8 cellular contexts compared by ENCODE assay signal in genomic region chr21:45542667-45543370, GRCh38. TPM values are rescaled to one million over a fixed set of nuclear protein-coding genes. Genes with fewer than 3 reads are reported as not detected.
DNase-seq lines count a peak whose midpoint lies in the region; ATAC-seq, FAIRE-seq and TF ChIP-seq lines count a peak whose summit lies in the region.

No MANE protein-coding gene starts in this region.

- H3K27me3 ChIP-seq in DND-41 (ENCODE audit: insufficient read depth, low read length, poor library complexity) (no peaks in the 10 kb centered on the region), Panc1 (ENCODE audit: control insufficient read depth, insufficient read depth, low read length) (no peaks in the 10 kb centered on the region), endothelial cell of umbilical vein (ENCODE audit: control insufficient read depth in 2 of 2, insufficient read depth in 2 of 2, low read length in 2 of 2) (no peaks in the 10 kb centered on the region), neutrophil (no peaks in the 10 kb centered on the region)

- POLR2A ChIA-PET in Panc1 (lab: Charles Lee): no interaction called here
- POLR2A ChIA-PET in endothelial cell of umbilical vein (lab: Charles Lee): interaction anchor here (0.7 kb wide), 1 partner anchor 24 kb away, joined by 7 read pairs; no protein-coding TSS in a partner anchor

- ATAC-seq in DND-41 (ENCODE audit: insufficient read depth, low read depth) (no peak), Panc1 (no peak), HG03095 (IDR thresholded peaks at IDR 0.05; ENCODE audit: unreplicated experiment) (no peak)

- BruUV-seq in Panc1 (replicated peaks; lab: Mats Ljungman, UMichigan): no TSS peak
- TSS peak; percentile 11 for BruUV-seq in endothelial cell of umbilical vein (replicated peaks; lab: Mats Ljungman, UMichigan)

- H3K4me2 ChIP-seq in DND-41 (ENCODE audit: insufficient read depth, low read length) (peak overlapping the region; percentile 72), endothelial cell of umbilical vein (ENCODE audit: insufficient read depth, low read length) (peak overlapping the region; percentile 30)

- intact Hi-C loops in Panc1 (cut with micrococcal nuclease; ENCODE audit: unreplicated experiment) (no loop called here), endothelial cell of umbilical vein (cut with micrococcal nuclease) (no loop called here)

- peaks cover 35% of the 10 kb centered on the region for H3K36me3 ChIP-seq in DND-41 (ENCODE audit: insufficient read depth, low read length)
- peaks cover 3% of the 10 kb centered on the region; the same call in 1 of the 2 replicates for H3K36me3 ChIP-seq in Panc1 (ENCODE audit: control insufficient read depth, insufficient read depth, low read length)
- no peaks in the 10 kb centered on the region for H3K36me3 ChIP-seq in endothelial cell of umbilical vein (ENCODE audit: control insufficient read depth in 2 of 2, extremely low read depth in 1 of 2, insufficient read depth in 2 of 2, low read length in 2 of 2)
- H3K36me3 ChIP-seq in neutrophil: peaks cover 23% of the 10 kb centered on the region

- no peak for FAIRE-seq in endothelial cell of umbilical vein (lab: Jason Lieb, UNC)

- TF ChIP-seq POLR2A in endothelial cell of umbilical vein (IDR thresholded peaks at IDR 0.05; ENCODE audit: low read depth, low read length): no peak

- H3K9me3 ChIP-seq in DND-41 (ENCODE audit: insufficient read depth, low read length, severe bottlenecking) (no peaks in the 10 kb centered on the region), Panc1 (ENCODE audit: control insufficient read depth, insufficient read depth, low read depth, low read length) (no peaks in the 10 kb centered on the region), endothelial cell of umbilical vein (replicated peaks; ENCODE audit: control insufficient read depth, insufficient read depth, low read length) (no peaks in the 10 kb centered on the region), neutrophil (no peaks in the 10 kb centered on the region)

- peaks cover 43% of the 10 kb centered on the region for H3K4me1 ChIP-seq in DND-41 (ENCODE audit: insufficient read depth, low read length)
- peaks cover 11% of the 10 kb centered on the region for H3K4me1 ChIP-seq in Panc1 (ENCODE audit: control insufficient read depth, insufficient read depth, low read length)
- peaks cover 9% of the 10 kb centered on the region for H3K4me1 ChIP-seq in endothelial cell of umbilical vein (ENCODE audit: control insufficient read depth, extremely low read depth, insufficient read depth, low read length)
- peaks cover 54 to 72% of the 10 kb centered on the region in 2 experiments for H3K4me1 ChIP-seq in neutrophil (ENCODE audit: control insufficient read depth in 1 of 2, insufficient read depth in 1 of 2, low read depth in 1 of 2, low read length in 1 of 2)

- H3K79me2 ChIP-seq in DND-41 (ENCODE audit: insufficient read depth, low read length) (peaks cover 40% of the 10 kb centered on the region), endothelial cell of umbilical vein (ENCODE audit: control insufficient read depth, insufficient read depth, low read length) (peaks cover 39% of the 10 kb centered on the region)

- DNase-seq in DND-41 (no peak), Panc1 (ENCODE audit: low read depth, low spot score) (no peak), endothelial cell of umbilical vein (ENCODE audit: low read depth, low spot score) (no peak), NCI-H1092 treated with DMSO at 0.1 percent for 48 hours (lab: John Stamatoyannopoulos, UW) (no peak), activated gamma-delta T cell (lab: John Stamatoyannopoulos, UW) (no peak), foreskin melanocyte (no peak)

- CTCF ChIA-PET in Panc1 (lab: Charles Lee) (no interaction called here), endothelial cell of umbilical vein (lab: Charles Lee) (interaction anchor here (1.9 kb wide), 1 partner anchor 13 kb away, joined by 7 read pairs; no protein-coding TSS in a partner anchor)

- dilution Hi-C loops in endothelial cell of umbilical vein (cut with MboI; ENCODE audit: extremely low pct_ligation_motif_present, low sequenced_read_pairs): no loop called here

- H3K4me3 ChIP-seq in DND-41 (ENCODE audit: low read depth in 1 of 2, low read length in 2 of 2): peak overlapping the region; percentile 15 to 77; a peak in 3 of 4 replicates
- H3K4me3 ChIP-seq in Panc1 (ENCODE audit: low read depth in 2 of 2, low read length in 2 of 2): peak overlapping the region; percentile 23 to 51; a peak in 3 of 4 replicates
- peak overlapping the region in 1 of 3 experiments; percentile 79 for H3K4me3 ChIP-seq in endothelial cell of umbilical vein (replicated peaks in 1 of 3; ENCODE audit: insufficient read depth in 1 of 3, low read depth in 1 of 3, low read length in 3 of 3)
- H3K4me3 ChIP-seq in neutrophil (ENCODE audit: low read depth in 1 of 2, low read length in 1 of 2): peak overlapping the region; percentile 84 to 88

- H4K20me1 ChIP-seq in DND-41 (ENCODE audit: insufficient read depth, low read length) (peaks cover 38% of the 10 kb centered on the region), endothelial cell of umbilical vein (replicated peaks; ENCODE audit: control insufficient read depth, extremely low read depth, insufficient read depth, low read length) (no peaks in the 10 kb centered on the region)

- H3K27ac ChIP-seq in DND-41 (ENCODE audit: low read length) (peak overlapping the region; percentile 48; the same call in 1 of the 2 replicates), Panc1 (ENCODE audit: low read length) (0 out of 2 replicates have a peak overlapping the region, but pooled peaks have one; percentile 17), endothelial cell of umbilical vein (ENCODE audit: insufficient read depth, low read depth, low read length) (no peak overlapping the region), neutrophil (peak overlapping the region; percentile 97)

- in situ Hi-C loops in Panc1 (cut with HindIII; ENCODE audit: low pct_unique_long_range_greater_than_20kb, low sequenced_read_pairs): no loop called here

- no peaks in the 10 kb centered on the region for H3K9me1 ChIP-seq in endothelial cell of umbilical vein (replicated peaks; ENCODE audit: control insufficient read depth, extremely low read depth, insufficient read depth, low read length)

- TF ChIP-seq CTCF in DND-41 (IDR thresholded peaks at IDR 0.05; ENCODE audit: borderline replicate concordance, extremely low read depth, low read length, poor library complexity, severe bottlenecking) (no peak), Panc1 (IDR thresholded peaks at IDR 0.05) (no peak), endothelial cell of umbilical vein (IDR thresholded peaks at IDR 0.05; ENCODE audit: extremely low read depth in 1 of 2, insufficient read depth in 1 of 2, low read depth in 1 of 2, low read length in 2 of 2) (no peak), neutrophil (IDR thresholded peaks at IDR 0.05) (no peak)

- H3K9ac ChIP-seq in DND-41 (ENCODE audit: low read depth, low read length): peak overlapping the region; percentile 66
- no peak overlapping the region for H3K9ac ChIP-seq in endothelial cell of umbilical vein (replicated peaks; ENCODE audit: extremely low read depth, insufficient read depth, low read length)

- H2AFZ ChIP-seq in DND-41 (ENCODE audit: low read depth, low read length): peak overlapping the region; percentile 57
- no peak overlapping the region for H2AFZ ChIP-seq in endothelial cell of umbilical vein (ENCODE audit: low read depth, low read length)

TF ChIP-seq in endothelial cell of umbilical vein, 7 proteins besides CTCF, POLR2A, EP300 and RAD21:
- TF ChIP-seq, protein P1, sequence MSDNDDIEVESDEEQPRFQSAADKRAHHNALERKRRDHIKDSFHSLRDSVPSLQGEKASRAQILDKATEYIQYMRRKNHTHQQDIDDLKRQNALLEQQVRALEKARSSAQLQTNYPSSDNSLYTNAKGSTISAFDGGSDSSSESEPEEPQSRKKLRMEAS (IDR thresholded peaks at IDR 0.05; ENCODE audit: insufficient read depth, insufficient read length): no peak
- TF ChIP-seq EZH2 (IDR thresholded peaks at IDR 0.05; ENCODE audit: borderline replicate concordance, low read depth, low read length, severe bottlenecking) (no peak), FOS (IDR thresholded peaks at IDR 0.05; ENCODE audit: borderline replicate concordance, insufficient read depth, low read length) (no peak), POLR2AphosphoS5 (IDR thresholded peaks at IDR 0.05; ENCODE audit: insufficient read depth, low read depth, low read length) (no peak), GATA2 (IDR thresholded peaks at IDR 0.05; ENCODE audit: insufficient read depth, insufficient read length, low read depth, low read length) (no peak), JUN (IDR thresholded peaks at IDR 0.05; ENCODE audit: borderline replicate concordance, insufficient read depth, insufficient read length, low read depth) (no peak)

RNA-seq across cellular contexts. Expression of gene SLC19A1, which starts 0.6 kb away (rescaled TPM):
- total RNA-seq in Panc1 (2021; ENCODE audit: unreplicated experiment): 24.5 TPM
- polyA plus RNA-seq in Panc1 (2012; ENCODE audit: insufficient read length): 43.5 TPM
- total RNA-seq in endothelial cell of umbilical vein: 54.6 and 58.9 TPM in 2 replicates
- 36.3 and 55.0 TPM in 2 replicates for polyA plus RNA-seq in endothelial cell of umbilical vein
- polyA plus RNA-seq in endothelial cell of umbilical vein (2011; cell fraction: cytosol; rRNA removed): 16.9 and 19.9 TPM in 2 replicates
- 18.7 and 21.4 TPM in 2 replicates for polyA plus RNA-seq in endothelial cell of umbilical vein (2011; cell fraction: nucleus; rRNA removed)
- polyA plus RNA-seq in endothelial cell of umbilical vein (2012): 32.8 and 34.1 TPM in 2 replicates
- polyA minus RNA-seq in endothelial cell of umbilical vein: 26.8 and 29.9 TPM in 2 replicates
- polyA minus RNA-seq in endothelial cell of umbilical vein (2011; cell fraction: cytosol; rRNA and poly(A)+ RNA removed): 39.4 TPM
- polyA minus RNA-seq in endothelial cell of umbilical vein (2011; cell fraction: nucleus; rRNA and poly(A)+ RNA removed): 14.9 and 17.1 TPM in 2 replicates
